31 cellular contexts compared by ENCODE assay signal in genomic region chr6:137159912-137160311, GRCh38. TPM values are rescaled to one million over a fixed set of nuclear protein-coding genes. Genes with fewer than 3 reads are reported as not detected.
"Had no signal": no experiment of that assay in that cellular context is flagged by ENCODE, and none has a peak within 500 bp of the region (broad histone marks: within the 10 kb centered on the region; RNA-seq: fewer than 3 reads in every experiment).

No MANE protein-coding gene starts in this region.

- H3K4me1 ChIP-seq: right lobe of liver, transverse colon, uterus had no signal

- H3K27me3 ChIP-seq: cardiac muscle cell, gastroesophageal sphincter, heart left ventricle, right lobe of liver, stomach, transverse colon, uterus had no signal

- H3K4me3 ChIP-seq: cardiac muscle cell, gastroesophageal sphincter, heart left ventricle, lower lobe of right lung, right lobe of liver, stomach, transverse colon, uterus had no signal

- H3K36me3 ChIP-seq: cardiac muscle cell, gastroesophageal sphincter, heart left ventricle, lower lobe of right lung, right lobe of liver, stomach, transverse colon, uterus had no signal

- ATAC-seq: activated naive CD4-positive, alpha-beta T cell treated with anti-CD3 and anti-CD28 coated beads, Interleukin-2, amount 50 U/mL, for 72 hours; activated T-helper 17 cell treated with anti-CD3 and anti-CD28 coated beads, Interleukin-2, amount 50 U/mL, for 72 hours; gastroesophageal sphincter; left lobe of liver; right lobe of liver; stimulated activated memory B cell treated with anti-CD40 and anti-IgM and Interleukin-4, amounts not matched to agents 10 μg/mL and 1 μg/mL and 100 μg/mL, for 72 hours; WTC11 had no signal

- H3K27ac ChIP-seq: cardiac muscle cell, gastroesophageal sphincter, heart left ventricle, lower lobe of right lung, right lobe of liver, stomach, transverse colon, uterus had no signal

- DNase-seq: activated CD4-positive, alpha-beta T cell treated with anti-CD3 and anti-CD28 coated beads, Interleukin-2, amount 50 U/mL, for 4 hours; activated CD8-positive, alpha-beta memory T cell treated with anti-CD3 and anti-CD28 coated beads for 24 hours; activated CD8-positive, alpha-beta memory T cell treated with anti-CD3 and anti-CD28 coated beads, Interleukin-2, amount 50 U/mL, for 4 hours; activated T-cell treated with anti-CD3 and anti-CD28 coated beads, Interleukin-2, amount 50 U/mL, for 24 hours; amniotic stem cell; effector CD4-positive, alpha-beta T cell; heart left ventricle; islet precursor cell; lower lobe of right lung; mesendoderm; naive B cell; posterior cingulate gyrus; right lobe of liver; small intestine; stomach; T1000; transverse colon; uterus had no signal

- FAIRE-seq: endometrium, small intestine had no signal

- H3K9me3 ChIP-seq: gastroesophageal sphincter, heart left ventricle, lower lobe of right lung, right lobe of liver, transverse colon, uterus had no signal

RNA-seq across cellular contexts. Expression of gene IL22RA2, which starts 13.5 kb away (rescaled TPM):
- total RNA-seq: activated naive CD4-positive, alpha-beta T cell treated with anti-CD3 and anti-CD28 coated beads, Interleukin-2, amount 50 U/mL, for 72 hours; activated T-helper 17 cell treated with anti-CD3 and anti-CD28 coated beads, Interleukin-2, amount 50 U/mL, for 72 hours; cardiac muscle cell; cerebellum; gastroesophageal sphincter; left lobe of liver; lower lobe of right lung; mucosa of gallbladder; neural crest cell; omental fat pad; right lobe of liver; stomach; temporal lobe; uterus; WTC11 had no signal
- polyA plus RNA-seq: cardiac muscle cell had no signal
